In the genomic region with DNA sequence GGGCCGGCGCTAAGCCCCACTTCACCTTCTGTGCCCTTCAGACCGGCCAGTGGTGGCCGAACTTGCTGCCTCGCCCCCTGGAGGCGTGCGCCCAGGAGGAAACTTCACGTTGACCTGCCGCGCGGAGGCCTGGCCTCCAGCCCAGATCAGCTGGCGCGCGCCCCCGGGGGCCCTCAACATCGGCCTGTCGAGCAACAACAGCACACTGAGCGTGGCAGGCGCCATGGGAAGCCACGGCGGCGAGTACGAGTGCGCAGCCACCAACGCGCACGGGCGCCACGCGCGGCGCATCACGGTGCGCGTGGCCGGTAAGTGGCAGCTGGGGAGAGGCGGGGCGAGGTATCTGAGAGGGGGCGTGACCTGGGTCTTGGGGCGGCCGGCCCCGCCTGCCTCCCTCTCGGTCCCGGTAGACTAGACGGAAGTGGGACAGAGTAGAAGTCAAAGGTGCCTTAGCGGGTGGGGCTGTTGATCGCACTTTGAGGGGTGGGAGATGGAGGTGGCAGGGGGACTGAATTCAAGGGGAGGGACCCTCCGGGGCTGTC, we compare ENCODE assay signal across 2 cellular contexts.
A peak's percentile ranks its signal among the peaks of the same experiment; 100 is the strongest.
TF ChIP-seq lines count a peak whose summit lies in the region.

No MANE protein-coding gene starts in this region.

TF ChIP-seq in HEK293, 187 proteins besides CTCF, POLR2A, EP300 and RAD21:
- TF ChIP-seq KLF8 (tag by site-specific recombination; IDR thresholded peaks at IDR 0.05): 0 out of 2 replicates have a peak, but pooled peaks have one; percentile 20
- TF ChIP-seq ZNF670 (tag by site-specific recombination; IDR thresholded peaks at IDR 0.05; ENCODE audit: low read depth): no peak
- TF ChIP-seq ZNF423 (tag by site-specific recombination; IDR thresholded peaks at IDR 0.05): no peak
- no peak for TF ChIP-seq GLI2 (tag by site-specific recombination; IDR thresholded peaks at IDR 0.05; ENCODE audit: borderline replicate concordance, low read depth)

TF ChIP-seq in endothelial cell of umbilical vein, 7 proteins besides CTCF, POLR2A, EP300 and RAD21:
- TF ChIP-seq POLR2AphosphoS5 (IDR thresholded peaks at IDR 0.05; ENCODE audit: insufficient read depth, low read depth, low read length) (no peak), EZH2 (IDR thresholded peaks at IDR 0.05; ENCODE audit: borderline replicate concordance, low read depth, low read length, severe bottlenecking) (peak; percentile 48)
